ENCODE assay signal across 11 cellular contexts in the genomic region with DNA sequence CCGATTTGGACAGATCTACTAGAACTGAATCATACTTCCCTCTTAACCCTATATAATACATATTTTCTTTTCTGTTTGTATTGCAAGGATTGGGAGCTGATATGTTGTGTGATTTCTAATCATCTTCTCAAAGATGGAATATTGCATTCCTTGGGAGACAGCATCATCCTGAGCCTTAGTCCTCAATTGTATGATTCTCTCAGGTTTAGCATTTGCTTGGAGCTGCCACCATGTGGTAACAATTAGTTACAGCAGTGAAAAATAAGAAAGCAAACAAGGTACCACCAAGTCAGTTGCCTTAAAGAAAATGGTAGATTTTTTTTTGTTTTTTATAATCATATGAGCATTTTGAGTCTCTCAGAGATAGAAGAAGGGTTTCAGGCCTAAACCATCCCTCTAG. TPM values are rescaled to one million over a fixed set of nuclear protein-coding genes. Genes with fewer than 3 reads are reported as not detected.
DNase-seq lines count a peak whose midpoint lies in the region; ATAC-seq and TF ChIP-seq lines count a peak whose summit lies in the region.
"Had no signal": no experiment of that assay in that cellular context is flagged by ENCODE, and none has a peak within 500 bp of the region (broad histone marks: within the 10 kb centered on the region; RNA-seq: fewer than 3 reads in every experiment).

No MANE protein-coding gene starts in this region.

- peak overlapping the region in 3 of 4 donors; percentile 57 to 94 (median 88) for H3K27ac ChIP-seq in esophagus muscularis mucosa (replicated peaks in 1 of 4)
- H3K27ac ChIP-seq in smooth muscle cell (ENCODE audit: low read depth), result no peak overlapping the region
- H3K27ac ChIP-seq in left lung, result no peak overlapping the region
- no peak overlapping the region for H3K27ac ChIP-seq in spleen
- H3K27ac ChIP-seq: BLaER1 treated with 17β-estradiol and CSF1 and Interleukin-3, amounts not matched to agents 10 nM and 100 nM; SJCRH30 had no signal

- TF ChIP-seq POLR2A in esophagus muscularis mucosa (IDR thresholded peaks at IDR 0.05; ENCODE audit: low read depth) (no peak), spleen (IDR thresholded peaks at IDR 0.05) (no peak)

- peaks cover 60 to 100% (median 88%) of the 10 kb centered on the region in 4 donors for H3K36me3 ChIP-seq in esophagus muscularis mucosa
- H3K36me3 ChIP-seq in smooth muscle cell (ENCODE audit: low read depth), result peaks cover 36% of the 10 kb centered on the region
- H3K36me3 ChIP-seq in left lung, result peaks cover 0 to 97% of the 10 kb centered on the region in 2 donors
- H3K36me3 ChIP-seq in spleen, result peaks cover 3 to 100% (median 94%) of the 10 kb centered on the region in 6 donors

- peak; percentile 6 for DNase-seq in SIG-M5 treated with dmso at 0.1 percent for 504 hours (lab: John Stamatoyannopoulos, UW; ENCODE audit: unreplicated experiment)
- DNase-seq in SIG-M5 (lab: John Stamatoyannopoulos, UW), result no peak
- DNase-seq in OCI-M1 (lab: John Stamatoyannopoulos, UW), result peak; percentile 21
- DNase-seq in esophagus muscularis mucosa (ENCODE audit: extremely low spot score), result no peak
- DNase-seq in smooth muscle cell (lab: John Stamatoyannopoulos, UW; ENCODE audit: unreplicated experiment), result no peak
- DNase-seq in left lung, result no peak
- DNase-seq in spleen, result no peak
- no peak for DNase-seq in NCI-H345 treated with DMSO at 0.1 percent for 48 hours (lab: John Stamatoyannopoulos, UW; ENCODE audit: unreplicated experiment)
- DNase-seq: SJCRH30; stimulated activated CD4-positive, alpha-beta T cell treated with anti-CD3 and anti-CD28 coated beads, Interleukin-15, amount 100 ng/mL, for 24 hours had no signal

- no peak for TF ChIP-seq EP300 in esophagus muscularis mucosa (IDR thresholded peaks at IDR 0.05)

- H2AFZ ChIP-seq in smooth muscle cell (ENCODE audit: low read depth), result no peak overlapping the region

- H3K4me3 ChIP-seq in esophagus muscularis mucosa (no peak overlapping the region), smooth muscle cell (no peak overlapping the region), left lung (no peak overlapping the region), spleen (no peak overlapping the region)
- H3K4me3 ChIP-seq: BLaER1 treated with 17β-estradiol and CSF1 and Interleukin-3, amounts not matched to agents 10 nM and 100 nM; SJCRH30 had no signal

- no peaks in the 10 kb centered on the region for H3F3A ChIP-seq in smooth muscle cell (ENCODE audit: low read depth)

- no peak for ATAC-seq in left lung

- H3K27me3 ChIP-seq in esophagus muscularis mucosa (no peaks in the 10 kb centered on the region), smooth muscle cell (ENCODE audit: low read depth) (no peaks in the 10 kb centered on the region), left lung (no peaks in the 10 kb centered on the region), spleen (replicated peaks in 1 of 7) (no peaks in the 10 kb centered on the region)
- H3K27me3 ChIP-seq: BLaER1 treated with 17β-estradiol and CSF1 and Interleukin-3, amounts not matched to agents 10 nM and 100 nM; SJCRH30 had no signal

- WGBS in esophagus muscularis mucosa, result 78% methylated on average over 1 of the region's 1 CpG
- 100% methylated on average over 1 of the region's 1 CpG for WGBS in smooth muscle cell (ENCODE audit: low lambda C conversion rate)
- WGBS in spleen, 5 donors, result 97 to 100% (median 97%) methylated on average over 1 of the region's 1 CpG

- H4K20me1 ChIP-seq in smooth muscle cell (ENCODE audit: low read depth), result peaks cover 23% of the 10 kb centered on the region

- H3K9me3 ChIP-seq in esophagus muscularis mucosa (no peaks in the 10 kb centered on the region), smooth muscle cell (replicated peaks; ENCODE audit: low read depth) (no peaks in the 10 kb centered on the region), left lung (no peaks in the 10 kb centered on the region), spleen (no peaks in the 10 kb centered on the region)
- H3K9me3 ChIP-seq: BLaER1 treated with 17β-estradiol and CSF1 and Interleukin-3, amounts not matched to agents 10 nM and 100 nM; SJCRH30 had no signal

- H3K79me2 ChIP-seq in smooth muscle cell (ENCODE audit: low read depth), result peaks cover 7% of the 10 kb centered on the region

- intact Hi-C loops in esophagus muscularis mucosa (cut with DNase I), result no loop called here
- intact Hi-C loops in left lung (cut with DNase I), result no loop called here
- intact Hi-C loops in spleen (cut with DNase I; ENCODE audit: low total_unique reads), result no loop called here

- H3K4me1 ChIP-seq in esophagus muscularis mucosa (peaks cover 0 to 30% (median 21%) of the 10 kb centered on the region in 4 donors), smooth muscle cell (ENCODE audit: low read depth) (no peaks in the 10 kb centered on the region), left lung (peaks cover 0 to 4% of the 10 kb centered on the region in 2 donors), spleen (peaks cover 0 to 14% (median 0%) of the 10 kb centered on the region in 6 donors)

- H3K9ac ChIP-seq in smooth muscle cell (ENCODE audit: low read depth), result no peak overlapping the region
- H3K9ac ChIP-seq: BLaER1 treated with 17β-estradiol and CSF1 and Interleukin-3, amounts not matched to agents 10 nM and 100 nM had no signal

- TF ChIP-seq CTCF in esophagus muscularis mucosa (IDR thresholded peaks at IDR 0.05) (peak; percentile 41 to 50 (median 45)), smooth muscle cell (IDR thresholded peaks at IDR 0.05; ENCODE audit: borderline replicate concordance, insufficient read depth, poor library complexity, severe bottlenecking) (peak; percentile 20), left lung (IDR thresholded peaks at IDR 0.05) (no peak), spleen (IDR thresholded peaks at IDR 0.05 in 8 of 11, conservative IDR thresholded peaks at IDR 0.05 in 3 of 11) (peak in 3 of 11 experiments; percentile 11 to 15 (median 12))

- no peak overlapping the region for H3K4me2 ChIP-seq in smooth muscle cell
- H3K4me2 ChIP-seq: BLaER1 treated with 17β-estradiol and CSF1 and Interleukin-3, amounts not matched to agents 10 nM and 100 nM had no signal

RNA-seq across cellular contexts. Expression of gene SNX19, which starts 11.9 kb away (rescaled TPM):
- total RNA-seq in esophagus muscularis mucosa, result 100 to 1,000 TPM in 2 of 4 donors, 10 to 100 TPM in 2; 87.6 to 118 (median 95.8) TPM
- total RNA-seq in smooth muscle cell, result 43.1 and 59.5 TPM in 2 replicates
- 15.1 and 23.2 TPM in 2 replicates for polyA plus RNA-seq in smooth muscle cell
- 10 to 100 TPM; 58.1 to 66.4 TPM for total RNA-seq in left lung
- total RNA-seq in spleen, result 100 to 1,000 TPM in 3 of 7 donors, 10 to 100 TPM in 4; 46.2 to 121 (median 85.0) TPM
- polyA plus RNA-seq in spleen, result 10 to 100 TPM in 2 of 3 donors, 1 to 10 TPM in 1; 6.0 to 12.9 (median 11.0) TPM

Comparison
In these comparisons a context has a peak if more than half of its experiments do, and no peak if none do; other contexts are left out.
1. DNase-seq: peak in SIG-M5 treated with dmso at 0.1 percent for 504 hours (single experiment) and OCI-M1 (single experiment); none in SIG-M5 (single experiment), esophagus muscularis mucosa (single experiment), smooth muscle cell (single experiment), left lung (0 of 2), spleen (single experiment) and NCI-H345 treated with DMSO at 0.1 percent for 48 hours (single experiment).
2. H3K27ac ChIP-seq: peak in esophagus muscularis mucosa (3 of 4); none in smooth muscle cell (single experiment), left lung (0 of 2) and spleen (0 of 8).
3. CTCF ChIP-seq: peak in esophagus muscularis mucosa (3 of 3) and smooth muscle cell (single experiment); none in left lung (0 of 2).